Comparison of ENCODE assay signal across 7 cellular contexts in the genomic region with DNA sequence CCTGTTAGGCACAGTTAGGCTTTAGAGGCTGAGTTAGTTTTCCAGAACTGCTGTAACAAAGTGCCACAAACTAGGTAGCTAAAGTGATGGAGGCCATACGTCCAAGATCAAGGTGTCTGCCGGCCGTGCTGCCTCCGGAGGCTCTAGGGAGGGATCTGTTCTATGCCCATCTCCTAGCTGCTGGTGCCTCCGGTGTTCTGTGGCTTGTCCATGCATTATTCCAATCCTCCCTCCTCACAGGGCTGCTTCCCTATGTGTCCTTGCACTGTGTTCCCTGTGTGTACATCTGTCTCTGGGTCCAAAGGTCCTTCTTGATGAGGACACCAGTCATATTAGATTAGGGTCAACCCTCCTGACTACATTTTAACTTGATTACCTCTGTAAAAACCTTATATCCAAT. TPM values are rescaled to one million over a fixed set of nuclear protein-coding genes. Genes with fewer than 3 reads are reported as not detected.
"Had no signal": no experiment of that assay in that cellular context is flagged by ENCODE, and none has a peak within 500 bp of the region (broad histone marks: within the 10 kb centered on the region; RNA-seq: fewer than 3 reads in every experiment).

No MANE protein-coding gene starts in this region.

RNA-seq across cellular contexts. Expression of a gene that starts 54.4 kb away (rescaled TPM):
- total RNA-seq: activated CD4-positive, alpha-beta memory T cell treated with anti-CD3 and anti-CD28 coated beads, Interleukin-2, amount 10 ng/mL, durations not matched to agents 7 days and 5 days; activated CD4-positive, alpha-beta T cell treated with anti-CD3 and anti-CD28 coated beads for 36 hours; activated CD4-positive, alpha-beta T cell treated with anti-CD3 and anti-CD28 coated beads, Interleukin-2, amount 10 ng/mL, durations not matched to agents 7 days and 5 days; activated CD8-positive, alpha-beta memory T cell treated with anti-CD3 and anti-CD28 coated beads, Interleukin-2, amount 10 ng/mL, durations not matched to agents 7 days and 5 days; activated CD8-positive, alpha-beta T cell treated with anti-CD3 and anti-CD28 coated beads, Interleukin-2, amount 10 ng/mL, durations not matched to agents 7 days and 5 days; activated naive CD8-positive, alpha-beta T cell treated with anti-CD3 and anti-CD28 coated beads, Interleukin-2, amount 10 ng/mL, durations not matched to agents 7 days and 5 days; activated T-helper 2 cell treated with anti-CD3 and anti-CD28 coated beads, Interferon-gamma antibody, Interleukin-2, Interleukin-4, amounts not matched to agents 10 μg/mL and 5 μg/mL and 100 μg/mL, durations not matched to agents 14 hours and 24 hours and 36 hours had no signal
